ENCODE assay signal across 1 cellular context in genomic region chr20:17723301-17723691, GRCh38.
A peak's percentile ranks its signal among the peaks of the same experiment; 100 is the strongest.
TF ChIP-seq lines count a peak whose summit lies in the region.

No MANE protein-coding gene starts in this region.

TF ChIP-seq in HepG2, 621 proteins besides CTCF, POLR2A, EP300 and RAD21:
- no peak for TF ChIP-seq ZNF446 (CRISPR knock-in tag; IDR thresholded peaks at IDR 0.05)
- TF ChIP-seq FOSL2 (CRISPR knock-in tag; IDR thresholded peaks at IDR 0.05) = peak; percentile 10; the same call in 1 of the 2 replicates
- TF ChIP-seq, protein P1, sequence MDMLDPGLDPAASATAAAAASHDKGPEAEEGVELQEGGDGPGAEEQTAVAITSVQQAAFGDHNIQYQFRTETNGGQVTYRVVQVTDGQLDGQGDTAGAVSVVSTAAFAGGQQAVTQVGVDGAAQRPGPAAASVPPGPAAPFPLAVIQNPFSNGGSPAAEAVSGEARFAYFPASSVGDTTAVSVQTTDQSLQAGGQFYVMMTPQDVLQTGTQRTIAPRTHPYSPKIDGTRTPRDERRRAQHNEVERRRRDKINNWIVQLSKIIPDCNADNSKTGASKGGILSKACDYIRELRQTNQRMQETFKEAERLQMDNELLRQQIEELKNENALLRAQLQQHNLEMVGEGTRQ (IDR thresholded peaks at IDR 0.05; ENCODE audit: low read depth, low read length) = no peak
- TF ChIP-seq, protein P1 (CRISPR knock-in tag; IDR thresholded peaks at IDR 0.05; ENCODE audit: borderline replicate concordance) = 0 out of 2 replicates have a peak, but pooled peaks have one; percentile 29
- TF ChIP-seq CBFB (CRISPR knock-in tag; IDR thresholded peaks at IDR 0.05) = no peak
- peak; percentile 57 for TF ChIP-seq BCL6 (CRISPR knock-in tag; IDR thresholded peaks at IDR 0.05)
- TF ChIP-seq CEBPB (IDR thresholded peaks at IDR 0.05; ENCODE audit: borderline replicate concordance, low read depth, low read length) = peak; percentile 72
- TF ChIP-seq ZNF775 (CRISPR knock-in tag; IDR thresholded peaks at IDR 0.05; ENCODE audit: borderline replicate concordance) = no peak
- TF ChIP-seq MTF2 (CRISPR knock-in tag; IDR thresholded peaks at IDR 0.05; ENCODE audit: borderline replicate concordance) = 0 out of 2 replicates have a peak, but pooled peaks have one; percentile 33
- peak; percentile 42; the same call in 1 of the 2 replicates for TF ChIP-seq HNF4G (IDR thresholded peaks at IDR 0.05; ENCODE audit: borderline replicate concordance, low read depth, low read length)
- no peak for TF ChIP-seq HNF4G (CRISPR knock-in tag; IDR thresholded peaks at IDR 0.05; ENCODE audit: borderline replicate concordance, low read depth)
- TF ChIP-seq, protein P2, sequence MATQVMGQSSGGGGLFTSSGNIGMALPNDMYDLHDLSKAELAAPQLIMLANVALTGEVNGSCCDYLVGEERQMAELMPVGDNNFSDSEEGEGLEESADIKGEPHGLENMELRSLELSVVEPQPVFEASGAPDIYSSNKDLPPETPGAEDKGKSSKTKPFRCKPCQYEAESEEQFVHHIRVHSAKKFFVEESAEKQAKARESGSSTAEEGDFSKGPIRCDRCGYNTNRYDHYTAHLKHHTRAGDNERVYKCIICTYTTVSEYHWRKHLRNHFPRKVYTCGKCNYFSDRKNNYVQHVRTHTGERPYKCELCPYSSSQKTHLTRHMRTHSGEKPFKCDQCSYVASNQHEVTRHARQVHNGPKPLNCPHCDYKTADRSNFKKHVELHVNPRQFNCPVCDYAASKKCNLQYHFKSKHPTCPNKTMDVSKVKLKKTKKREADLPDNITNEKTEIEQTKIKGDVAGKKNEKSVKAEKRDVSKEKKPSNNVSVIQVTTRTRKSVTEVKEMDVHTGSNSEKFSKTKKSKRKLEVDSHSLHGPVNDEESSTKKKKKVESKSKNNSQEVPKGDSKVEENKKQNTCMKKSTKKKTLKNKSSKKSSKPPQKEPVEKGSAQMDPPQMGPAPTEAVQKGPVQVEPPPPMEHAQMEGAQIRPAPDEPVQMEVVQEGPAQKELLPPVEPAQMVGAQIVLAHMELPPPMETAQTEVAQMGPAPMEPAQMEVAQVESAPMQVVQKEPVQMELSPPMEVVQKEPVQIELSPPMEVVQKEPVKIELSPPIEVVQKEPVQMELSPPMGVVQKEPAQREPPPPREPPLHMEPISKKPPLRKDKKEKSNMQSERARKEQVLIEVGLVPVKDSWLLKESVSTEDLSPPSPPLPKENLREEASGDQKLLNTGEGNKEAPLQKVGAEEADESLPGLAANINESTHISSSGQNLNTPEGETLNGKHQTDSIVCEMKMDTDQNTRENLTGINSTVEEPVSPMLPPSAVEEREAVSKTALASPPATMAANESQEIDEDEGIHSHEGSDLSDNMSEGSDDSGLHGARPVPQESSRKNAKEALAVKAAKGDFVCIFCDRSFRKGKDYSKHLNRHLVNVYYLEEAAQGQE (IDR thresholded peaks at IDR 0.05; ENCODE audit: borderline replicate concordance in 1 of 2, low read depth in 1 of 2, low read length in 2 of 2) = no peak
- TF ChIP-seq PRDM15 (CRISPR knock-in tag; IDR thresholded peaks at IDR 0.05) = no peak
- TF ChIP-seq ELF3 (CRISPR knock-in tag; IDR thresholded peaks at IDR 0.05) = no peak
- TF ChIP-seq GATAD2A (CRISPR knock-in tag; IDR thresholded peaks at IDR 0.05) = 0 out of 2 replicates have a peak, but pooled peaks have one; percentile 13
- TF ChIP-seq CEBPG (CRISPR knock-in tag; IDR thresholded peaks at IDR 0.05) = peak; percentile 45; the same call in 1 of the 2 replicates
- TF ChIP-seq ZNF652 (CRISPR knock-in tag; IDR thresholded peaks at IDR 0.05; ENCODE audit: borderline replicate concordance, low read depth) = peak; percentile 59
- no peak for TF ChIP-seq KLF16 (CRISPR knock-in tag; IDR thresholded peaks at IDR 0.05)
- TF ChIP-seq, protein P3, sequence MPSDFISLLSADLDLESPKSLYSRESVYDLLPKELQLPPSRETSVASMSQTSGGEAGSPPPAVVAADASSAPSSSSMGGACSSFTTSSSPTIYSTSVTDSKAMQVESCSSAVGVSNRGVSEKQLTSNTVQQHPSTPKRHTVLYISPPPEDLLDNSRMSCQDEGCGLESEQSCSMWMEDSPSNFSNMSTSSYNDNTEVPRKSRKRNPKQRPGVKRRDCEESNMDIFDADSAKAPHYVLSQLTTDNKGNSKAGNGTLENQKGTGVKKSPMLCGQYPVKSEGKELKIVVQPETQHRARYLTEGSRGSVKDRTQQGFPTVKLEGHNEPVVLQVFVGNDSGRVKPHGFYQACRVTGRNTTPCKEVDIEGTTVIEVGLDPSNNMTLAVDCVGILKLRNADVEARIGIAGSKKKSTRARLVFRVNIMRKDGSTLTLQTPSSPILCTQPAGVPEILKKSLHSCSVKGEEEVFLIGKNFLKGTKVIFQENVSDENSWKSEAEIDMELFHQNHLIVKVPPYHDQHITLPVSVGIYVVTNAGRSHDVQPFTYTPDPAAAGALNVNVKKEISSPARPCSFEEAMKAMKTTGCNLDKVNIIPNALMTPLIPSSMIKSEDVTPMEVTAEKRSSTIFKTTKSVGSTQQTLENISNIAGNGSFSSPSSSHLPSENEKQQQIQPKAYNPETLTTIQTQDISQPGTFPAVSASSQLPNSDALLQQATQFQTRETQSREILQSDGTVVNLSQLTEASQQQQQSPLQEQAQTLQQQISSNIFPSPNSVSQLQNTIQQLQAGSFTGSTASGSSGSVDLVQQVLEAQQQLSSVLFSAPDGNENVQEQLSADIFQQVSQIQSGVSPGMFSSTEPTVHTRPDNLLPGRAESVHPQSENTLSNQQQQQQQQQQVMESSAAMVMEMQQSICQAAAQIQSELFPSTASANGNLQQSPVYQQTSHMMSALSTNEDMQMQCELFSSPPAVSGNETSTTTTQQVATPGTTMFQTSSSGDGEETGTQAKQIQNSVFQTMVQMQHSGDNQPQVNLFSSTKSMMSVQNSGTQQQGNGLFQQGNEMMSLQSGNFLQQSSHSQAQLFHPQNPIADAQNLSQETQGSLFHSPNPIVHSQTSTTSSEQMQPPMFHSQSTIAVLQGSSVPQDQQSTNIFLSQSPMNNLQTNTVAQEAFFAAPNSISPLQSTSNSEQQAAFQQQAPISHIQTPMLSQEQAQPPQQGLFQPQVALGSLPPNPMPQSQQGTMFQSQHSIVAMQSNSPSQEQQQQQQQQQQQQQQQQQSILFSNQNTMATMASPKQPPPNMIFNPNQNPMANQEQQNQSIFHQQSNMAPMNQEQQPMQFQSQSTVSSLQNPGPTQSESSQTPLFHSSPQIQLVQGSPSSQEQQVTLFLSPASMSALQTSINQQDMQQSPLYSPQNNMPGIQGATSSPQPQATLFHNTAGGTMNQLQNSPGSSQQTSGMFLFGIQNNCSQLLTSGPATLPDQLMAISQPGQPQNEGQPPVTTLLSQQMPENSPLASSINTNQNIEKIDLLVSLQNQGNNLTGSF (CRISPR knock-in tag; IDR thresholded peaks at IDR 0.05) = no peak
